ENCODE assay signal across 32 cellular contexts in genomic region chr14:59787045-59787674, GRCh38.
DNase-seq lines count a peak whose midpoint lies in the region; TF ChIP-seq lines count a peak whose summit lies in the region.
"Had no signal": no experiment of that assay in that cellular context is flagged by ENCODE, and none has a peak within 500 bp of the region (broad histone marks: within the 10 kb centered on the region; RNA-seq: fewer than 3 reads in every experiment).

No MANE protein-coding gene starts in this region.

- no peak for TF ChIP-seq RAD21 in Ishikawa (IDR thresholded peaks at IDR 0.05; ENCODE audit: low read depth)

- H3K4me3 Mint-ChIP-seq in endodermal cell, result peak overlapping the region; percentile 0
- H3K4me3 Mint-ChIP-seq: activated CD4-positive, alpha-beta T cell treated with anti-CD3 and anti-CD28 coated beads, Interleukin-2, amount 10 ng/mL, durations not matched to agents 7 days and 5 days; activated naive CD8-positive, alpha-beta T cell treated with anti-CD3 and anti-CD28 coated beads for 36 hours; activated T-cell treated with anti-CD3 and anti-CD28 coated beads, Interleukin-2, amount 50 U/mL, for 24 hours; CD4-positive, CD25-positive, alpha-beta regulatory T cell; effector memory CD8-positive, alpha-beta T cell; natural killer cell had no signal

- H3K9ac ChIP-seq in endodermal cell (ENCODE audit: extremely low read depth, low read length, poor library complexity, severe bottlenecking), result no peak overlapping the region
- H3K9ac ChIP-seq: KMS-11 had no signal

- H3K36me3 ChIP-seq in SJCRH30, result no peaks in the 10 kb centered on the region
- no peaks in the 10 kb centered on the region for H3K36me3 ChIP-seq in endodermal cell (ENCODE audit: control insufficient read depth, insufficient read depth, low read length)
- H3K36me3 ChIP-seq in spleen, result no peaks in the 10 kb centered on the region
- H3K36me3 ChIP-seq: esophagus squamous epithelium, suprapubic skin, upper lobe of right lung had no signal

- WGBS in endodermal cell (ENCODE audit: insufficient coverage in 1 of 2, insufficient read length in 1 of 2), 2 experiments, result 63 to 70% methylated on average over 1 to 2 of the region's 2 CpGs
- WGBS in spleen, 5 donors, result 51 to 77% (median 67%) methylated on average over 2 of the region's 2 CpGs

- H3K27ac ChIP-seq in SJCRH30, result no peak overlapping the region
- no peak overlapping the region for H3K27ac ChIP-seq in endodermal cell (ENCODE audit: low read depth, low read length)
- peak overlapping the region in 5 of 8 donors; percentile 19 to 51 (median 33) for H3K27ac ChIP-seq in spleen
- H3K27ac ChIP-seq: esophagus squamous epithelium, foreskin keratinocyte, HL-60, KMS-11, suprapubic skin, upper lobe of right lung had no signal

- H3K27me3 ChIP-seq in SJCRH30, result 0 out of 2 replicates have a peak, but pooled peaks cover 4% of the 10 kb centered on the region
- no peaks in the 10 kb centered on the region for H3K27me3 ChIP-seq in endodermal cell (ENCODE audit: control insufficient read depth, insufficient read depth, low read length, poor library complexity, severe bottlenecking)
- no peaks in the 10 kb centered on the region for H3K27me3 ChIP-seq in spleen (replicated peaks in 1 of 7)
- H3K27me3 ChIP-seq: esophagus squamous epithelium, foreskin keratinocyte, suprapubic skin, upper lobe of right lung had no signal

- no peak overlapping the region for H3K27ac Mint-ChIP-seq in endodermal cell
- H3K27ac Mint-ChIP-seq: activated CD4-positive, alpha-beta T cell treated with anti-CD3 and anti-CD28 coated beads, Interleukin-2, amount 10 ng/mL, durations not matched to agents 7 days and 5 days; activated naive CD8-positive, alpha-beta T cell treated with anti-CD3 and anti-CD28 coated beads for 36 hours; activated T-cell treated with anti-CD3 and anti-CD28 coated beads, Interleukin-2, amount 50 U/mL, for 24 hours; CD4-positive, CD25-positive, alpha-beta regulatory T cell; effector memory CD8-positive, alpha-beta T cell; natural killer cell had no signal

- H3K4me1 ChIP-seq in SJCRH30, result no peaks in the 10 kb centered on the region; the same call in 1 of the 2 replicates
- H3K4me1 ChIP-seq in endodermal cell (ENCODE audit: control insufficient read depth, insufficient read depth, low read length), result peaks cover 18% of the 10 kb centered on the region
- no peaks in the 10 kb centered on the region for H3K4me1 ChIP-seq in spleen
- H3K4me1 ChIP-seq: esophagus squamous epithelium, foreskin keratinocyte, suprapubic skin, upper lobe of right lung had no signal

- TF ChIP-seq POLR2A in spleen (IDR thresholded peaks at IDR 0.05), result no peak

- TF ChIP-seq CTCF in endodermal cell (conservative IDR thresholded peaks at IDR 0.05) (peak; percentile 64), spleen (IDR thresholded peaks at IDR 0.05 in 8 of 11, conservative IDR thresholded peaks at IDR 0.05 in 3 of 11) (no peak)

- DNase-seq in SJCRH30, result peak; percentile 15 to 29
- peak; percentile 67 for DNase-seq in endodermal cell
- no peak for DNase-seq in spleen
- DNase-seq in epidermal melanocyte (ENCODE audit: insufficient read length, low spot score), result no peak
- DNase-seq in posterior cingulate gyrus, result no peak
- no peak for DNase-seq in SHP77 (lab: John Stamatoyannopoulos, UW)
- DNase-seq: activated CD4-positive, alpha-beta T cell treated with anti-CD3 and anti-CD28 coated beads, Interleukin-2, amount 10 ng/mL, durations not matched to agents 7 days and 5 days; activated gamma-delta T cell; activated naive CD8-positive, alpha-beta T cell treated with anti-CD3 and anti-CD28 coated beads for 36 hours; activated T-cell treated with anti-CD3 and anti-CD28 coated beads, Interleukin-2, amount 50 U/mL, for 24 hours; CD4-positive, CD25-positive, alpha-beta regulatory T cell; central memory CD4-positive, alpha-beta T cell; effector memory CD8-positive, alpha-beta T cell; EL; esophagus squamous epithelium; foreskin keratinocyte; GOT3; mucosa of descending colon; natural killer cell; NCI-H1417; NCI-H2029; NCI-H748 treated with DMSO at 0.1 percent for 48 hours; occipital lobe; stimulated activated naive CD4-positive, alpha-beta T cell; SW 1271; T-helper 9 cell; upper lobe of right lung had no signal

- H3K4me1 Mint-ChIP-seq in endodermal cell, result peaks cover 47% of the 10 kb centered on the region
- H3K4me1 Mint-ChIP-seq: activated CD4-positive, alpha-beta T cell treated with anti-CD3 and anti-CD28 coated beads, Interleukin-2, amount 10 ng/mL, durations not matched to agents 7 days and 5 days; activated naive CD8-positive, alpha-beta T cell treated with anti-CD3 and anti-CD28 coated beads for 36 hours; CD4-positive, CD25-positive, alpha-beta regulatory T cell; natural killer cell had no signal

- no peaks in the 10 kb centered on the region for H3K36me3 Mint-ChIP-seq in endodermal cell (ENCODE audit: low read depth)
- H3K36me3 Mint-ChIP-seq: activated naive CD8-positive, alpha-beta T cell treated with anti-CD3 and anti-CD28 coated beads for 36 hours; CD4-positive, CD25-positive, alpha-beta regulatory T cell; natural killer cell had no signal

- H3K9me3 Mint-ChIP-seq in endodermal cell, result no peaks in the 10 kb centered on the region
- H3K9me3 Mint-ChIP-seq: activated CD4-positive, alpha-beta T cell treated with anti-CD3 and anti-CD28 coated beads, Interleukin-2, amount 10 ng/mL, durations not matched to agents 7 days and 5 days; activated naive CD8-positive, alpha-beta T cell treated with anti-CD3 and anti-CD28 coated beads for 36 hours; activated T-cell treated with anti-CD3 and anti-CD28 coated beads, Interleukin-2, amount 50 U/mL, for 24 hours; effector memory CD8-positive, alpha-beta T cell; natural killer cell had no signal

- H3K9me3 ChIP-seq in SJCRH30 (replicated peaks), result no peaks in the 10 kb centered on the region
- H3K9me3 ChIP-seq in endodermal cell (ENCODE audit: control insufficient read depth, low read length), result no peaks in the 10 kb centered on the region
- no peaks in the 10 kb centered on the region for H3K9me3 ChIP-seq in spleen
- H3K9me3 ChIP-seq: esophagus squamous epithelium, mucosa of descending colon, suprapubic skin, upper lobe of right lung had no signal

- H3K27me3 Mint-ChIP-seq in endodermal cell (ENCODE audit: insufficient read depth), result no peaks in the 10 kb centered on the region
- H3K27me3 Mint-ChIP-seq: activated T-cell treated with anti-CD3 and anti-CD28 coated beads, Interleukin-2, amount 50 U/mL, for 24 hours; effector memory CD8-positive, alpha-beta T cell had no signal

- intact Hi-C loops in spleen (cut with DNase I; ENCODE audit: low total_unique reads), result no loop called here
- intact Hi-C loops in posterior cingulate gyrus (cut with DNase I), result no loop called here

- TF ChIP-seq EP300 in Ishikawa (IDR thresholded peaks at IDR 0.05; ENCODE audit: borderline replicate concordance), result no peak

- H3K4me3 ChIP-seq in SJCRH30 (no peak overlapping the region), endodermal cell (ENCODE audit: low read length) (no peak overlapping the region), spleen (no peak overlapping the region)
- H3K4me3 ChIP-seq: esophagus squamous epithelium, lung, mucosa of descending colon, suprapubic skin, upper lobe of right lung had no signal

TF ChIP-seq in Ishikawa, 13 proteins besides CTCF, POLR2A, EP300 and RAD21:
- no peak for TF ChIP-seq NFIC (IDR thresholded peaks at IDR 0.05)
- TF ChIP-seq, protein P1, sequence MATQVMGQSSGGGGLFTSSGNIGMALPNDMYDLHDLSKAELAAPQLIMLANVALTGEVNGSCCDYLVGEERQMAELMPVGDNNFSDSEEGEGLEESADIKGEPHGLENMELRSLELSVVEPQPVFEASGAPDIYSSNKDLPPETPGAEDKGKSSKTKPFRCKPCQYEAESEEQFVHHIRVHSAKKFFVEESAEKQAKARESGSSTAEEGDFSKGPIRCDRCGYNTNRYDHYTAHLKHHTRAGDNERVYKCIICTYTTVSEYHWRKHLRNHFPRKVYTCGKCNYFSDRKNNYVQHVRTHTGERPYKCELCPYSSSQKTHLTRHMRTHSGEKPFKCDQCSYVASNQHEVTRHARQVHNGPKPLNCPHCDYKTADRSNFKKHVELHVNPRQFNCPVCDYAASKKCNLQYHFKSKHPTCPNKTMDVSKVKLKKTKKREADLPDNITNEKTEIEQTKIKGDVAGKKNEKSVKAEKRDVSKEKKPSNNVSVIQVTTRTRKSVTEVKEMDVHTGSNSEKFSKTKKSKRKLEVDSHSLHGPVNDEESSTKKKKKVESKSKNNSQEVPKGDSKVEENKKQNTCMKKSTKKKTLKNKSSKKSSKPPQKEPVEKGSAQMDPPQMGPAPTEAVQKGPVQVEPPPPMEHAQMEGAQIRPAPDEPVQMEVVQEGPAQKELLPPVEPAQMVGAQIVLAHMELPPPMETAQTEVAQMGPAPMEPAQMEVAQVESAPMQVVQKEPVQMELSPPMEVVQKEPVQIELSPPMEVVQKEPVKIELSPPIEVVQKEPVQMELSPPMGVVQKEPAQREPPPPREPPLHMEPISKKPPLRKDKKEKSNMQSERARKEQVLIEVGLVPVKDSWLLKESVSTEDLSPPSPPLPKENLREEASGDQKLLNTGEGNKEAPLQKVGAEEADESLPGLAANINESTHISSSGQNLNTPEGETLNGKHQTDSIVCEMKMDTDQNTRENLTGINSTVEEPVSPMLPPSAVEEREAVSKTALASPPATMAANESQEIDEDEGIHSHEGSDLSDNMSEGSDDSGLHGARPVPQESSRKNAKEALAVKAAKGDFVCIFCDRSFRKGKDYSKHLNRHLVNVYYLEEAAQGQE (IDR thresholded peaks at IDR 0.05; ENCODE audit: low read depth), result 0 out of 2 replicates have a peak, but pooled peaks have one; percentile 20

Comparison
In these comparisons a context has a peak if more than half of its experiments do, and no peak if none do; other contexts are left out.
1. DNase-seq: peak in SJCRH30 (2 of 2) and endodermal cell (single experiment); none in spleen (single experiment), epidermal melanocyte (single experiment), posterior cingulate gyrus (0 of 10) and SHP77 (0 of 2).
2. H3K27ac ChIP-seq: peak in spleen (5 of 8); none in SJCRH30 (single experiment) and endodermal cell (single experiment).